8 cellular contexts compared by ENCODE assay signal in genomic region chr18:75248426-75249191, GRCh38. TPM values are rescaled to one million over a fixed set of nuclear protein-coding genes. Genes with fewer than 3 reads are reported as not detected.
DNase-seq lines count a peak whose midpoint lies in the region; ATAC-seq and TF ChIP-seq lines count a peak whose summit lies in the region.

No MANE protein-coding gene starts in this region.

- DNase-seq in CD4-positive, alpha-beta T cell = no peak
- peak; percentile 28 to 95 (median 83) for DNase-seq in NCI-H1417 (lab: John Stamatoyannopoulos, UW)
- no peak for DNase-seq in chondrocyte (ENCODE audit: low spot score)
- DNase-seq in nephron progenitor cell = no peak
- no peak for DNase-seq in DMS 273 (lab: John Stamatoyannopoulos, UW; ENCODE audit: unreplicated experiment)
- no peak for DNase-seq in SW 1271 (lab: John Stamatoyannopoulos, UW)
- no peak for DNase-seq in ACHN
- DNase-seq in NK-92 treated with Interleukin-12 subunit alpha and Interleukin-12 subunit beta, amount 100 ng/mL, for 24 hours (lab: John Stamatoyannopoulos, UW) = no peak

- POLR2A ChIA-PET in CD4-positive, alpha-beta T cell (lab: Charles Lee) = interaction anchor here (0.8 to 2.2 kb wide), 7 partner anchors 13 to 652 kb away, joined by 3 to 29 read pairs (median 4); partner anchors contain the start of genes PTGR3 and TSHZ1

- H3K27ac ChIP-seq in CD4-positive, alpha-beta T cell (ENCODE audit: low read depth, low read length) = peak overlapping the region; percentile 33

- no peaks in the 10 kb centered on the region for H3K36me3 Mint-ChIP-seq in CD4-positive, alpha-beta T cell (ENCODE audit: low read depth)
- H3K36me3 Mint-ChIP-seq in chondrocyte (ENCODE audit: low read depth) (no peaks in the 10 kb centered on the region), nephron progenitor cell (ENCODE audit: low read depth) (peaks cover 1% of the 10 kb centered on the region)

- H3K9me3 ChIP-seq in CD4-positive, alpha-beta T cell (ENCODE audit: control insufficient read depth, low read length) = no peaks in the 10 kb centered on the region

- in situ Hi-C loops in ACHN (cut with HindIII; ENCODE audit: low pct_ligation_motif_present, low pct_unique_long_range_greater_than_20kb, low sequenced_read_pairs) = no loop called here

- ATAC-seq in CD4-positive, alpha-beta T cell (ENCODE audit: poor library complexity) = no peak

- no peaks in the 10 kb centered on the region for H3K27me3 ChIP-seq in CD4-positive, alpha-beta T cell (ENCODE audit: control insufficient read depth, insufficient read depth, low read length)

- CTCF ChIA-PET in CD4-positive, alpha-beta T cell (lab: Charles Lee) = interaction anchor here (1.2 kb wide), 1 partner anchor 36 kb away, joined by 3 read pairs; no protein-coding TSS in a partner anchor

- intact Hi-C loops in CD4-positive, alpha-beta T cell (cut with DNase I, micrococcal nuclease) = loop anchor here (10.0 kb wide), 2 partner anchors 594 to 624 kb away; no protein-coding TSS in a partner anchor

- TF ChIP-seq CTCF in CD4-positive, alpha-beta T cell (IDR thresholded peaks at IDR 0.05) = no peak
- TF ChIP-seq CTCF in chondrocyte (IDR thresholded peaks at IDR 0.05) (no peak), nephron progenitor cell (IDR thresholded peaks at IDR 0.05) (no peak)

- H3K27ac Mint-ChIP-seq in CD4-positive, alpha-beta T cell = peak overlapping the region; percentile 88
- H3K27ac Mint-ChIP-seq in chondrocyte (ENCODE audit: unreplicated experiment) (no peak overlapping the region), nephron progenitor cell (peak overlapping the region; percentile 40)

- H3K9me3 Mint-ChIP-seq in CD4-positive, alpha-beta T cell = no peaks in the 10 kb centered on the region
- H3K9me3 Mint-ChIP-seq in chondrocyte (ENCODE audit: low read depth) = no peaks in the 10 kb centered on the region
- H3K9me3 Mint-ChIP-seq in nephron progenitor cell = no peaks in the 10 kb centered on the region

- H3K4me1 Mint-ChIP-seq in CD4-positive, alpha-beta T cell (ENCODE audit: low read depth) = peaks cover 73% of the 10 kb centered on the region
- peaks cover 38% of the 10 kb centered on the region for H3K4me1 Mint-ChIP-seq in chondrocyte (ENCODE audit: low read depth)
- H3K4me1 Mint-ChIP-seq in nephron progenitor cell = peaks cover 91% of the 10 kb centered on the region

- H3K4me3 Mint-ChIP-seq in CD4-positive, alpha-beta T cell = peak overlapping the region; percentile 85
- H3K4me3 Mint-ChIP-seq in chondrocyte (ENCODE audit: unreplicated experiment) (peak overlapping the region; percentile 75), nephron progenitor cell (no peak overlapping the region)

- H3K27me3 Mint-ChIP-seq in CD4-positive, alpha-beta T cell = no peaks in the 10 kb centered on the region
- no peaks in the 10 kb centered on the region for H3K27me3 Mint-ChIP-seq in chondrocyte (ENCODE audit: low read depth)
- H3K27me3 Mint-ChIP-seq in nephron progenitor cell (ENCODE audit: low read depth, poor library complexity) = no peaks in the 10 kb centered on the region

RNA-seq across cellular contexts. Expression of gene TSHZ1, which starts 38.0 kb away (rescaled TPM):
- total RNA-seq in CD4-positive, alpha-beta T cell = 10 to 100 TPM; 19.9 to 21.5 TPM
- 7.8 to 10.6 TPM (median 8.0 TPM) in 3 replicates for total RNA-seq in chondrocyte

RNA-seq across cellular contexts. Expression of gene PTGR3, which starts 39.7 kb away (rescaled TPM):
- total RNA-seq in CD4-positive, alpha-beta T cell = 10 to 100 TPM; 14.1 to 14.3 TPM
- 8.9 to 10.4 TPM (median 10.3 TPM) in 3 replicates for total RNA-seq in chondrocyte

Comparison
In these comparisons a context has a peak if more than half of its experiments do, and no peak if none do; other contexts are left out.
1. DNase-seq: peak in NCI-H1417 (3 of 3); none in CD4-positive, alpha-beta T cell (0 of 10), chondrocyte (single experiment), nephron progenitor cell (single experiment), DMS 273 (single experiment), SW 1271 (0 of 2), ACHN (single experiment) and NK-92 treated with Interleukin-12 subunit alpha and Interleukin-12 subunit beta, amount 100 ng/mL, for 24 hours (single experiment).